Comparison of ENCODE assay signal across 29 cellular contexts in the genomic region with DNA sequence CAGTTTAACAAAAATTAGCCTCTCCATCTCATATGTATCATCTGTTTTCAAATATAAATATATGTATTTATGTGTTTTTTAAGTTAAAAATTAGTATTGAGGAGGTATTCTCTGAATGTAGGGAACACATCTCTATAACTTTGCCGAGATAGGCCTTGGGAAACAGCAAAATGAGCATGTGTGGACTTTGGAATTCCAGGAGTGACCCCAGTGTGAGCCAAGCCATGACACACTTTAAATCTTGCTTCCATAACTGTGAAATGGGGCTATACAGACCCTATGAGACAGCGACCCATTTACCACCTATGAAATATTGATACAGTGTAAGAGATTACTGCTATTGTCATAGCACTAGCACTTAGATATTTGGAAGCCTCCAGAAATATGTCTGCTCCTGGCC. TPM values are rescaled to one million over a fixed set of nuclear protein-coding genes. Genes with fewer than 3 reads are reported as not detected.
"Had no signal": no experiment of that assay in that cellular context is flagged by ENCODE, and none has a peak within 500 bp of the region (broad histone marks: within the 10 kb centered on the region; RNA-seq: fewer than 3 reads in every experiment).

No MANE protein-coding gene starts in this region.

- H3K4me3 ChIP-seq: SJCRH30 had no signal

- H3K27me3 Mint-ChIP-seq: activated CD4-positive, alpha-beta memory T cell treated with anti-CD3 and anti-CD28 coated beads, Interleukin-2, amount 10 ng/mL, durations not matched to agents 7 days and 5 days; activated CD4-positive, alpha-beta T cell treated with anti-CD3 and anti-CD28 coated beads for 36 hours; activated naive CD8-positive, alpha-beta T cell; activated T-helper 17 cell treated with anti-CD3 and anti-CD28 coated beads, Interleukin-2, amount 50 U/mL, for 72 hours had no signal

- H3K9me3 Mint-ChIP-seq: activated CD4-positive, alpha-beta memory T cell treated with anti-CD3 and anti-CD28 coated beads, Interleukin-2, amount 10 ng/mL, durations not matched to agents 7 days and 5 days; activated naive CD4-positive, alpha-beta T cell treated with anti-CD3 and anti-CD28 coated beads for 36 hours; activated T-helper 17 cell treated with anti-CD3 and anti-CD28 coated beads, Interleukin-2, amount 50 U/mL, for 72 hours had no signal

- H3K4me3 Mint-ChIP-seq: activated CD4-positive, alpha-beta memory T cell treated with anti-CD3 and anti-CD28 coated beads, Interleukin-2, amount 10 ng/mL, durations not matched to agents 7 days and 5 days; activated CD4-positive, alpha-beta T cell treated with anti-CD3 and anti-CD28 coated beads for 36 hours; activated naive CD4-positive, alpha-beta T cell treated with anti-CD3 and anti-CD28 coated beads for 36 hours; activated naive CD8-positive, alpha-beta T cell; activated T-helper 17 cell treated with anti-CD3 and anti-CD28 coated beads, Interleukin-2, amount 50 U/mL, for 72 hours had no signal

- H3K4me1 Mint-ChIP-seq: activated CD4-positive, alpha-beta memory T cell treated with anti-CD3 and anti-CD28 coated beads, Interleukin-2, amount 10 ng/mL, durations not matched to agents 7 days and 5 days; activated CD4-positive, alpha-beta T cell treated with anti-CD3 and anti-CD28 coated beads for 36 hours; activated T-helper 17 cell treated with anti-CD3 and anti-CD28 coated beads, Interleukin-2, amount 50 U/mL, for 72 hours had no signal

- H3K36me3 Mint-ChIP-seq: activated naive CD8-positive, alpha-beta T cell had no signal

- DNase-seq: activated CD4-positive, alpha-beta memory T cell treated with anti-CD3 and anti-CD28 coated beads, Interleukin-2, amount 10 ng/mL, durations not matched to agents 7 days and 5 days; activated CD4-positive, alpha-beta T cell treated with anti-CD3 and anti-CD28 coated beads for 36 hours; activated CD4-positive, alpha-beta T cell treated with anti-CD3 and anti-CD28 coated beads, Interleukin-2, amount 50 U/mL, for 1 hour; activated gamma-delta T cell; activated naive CD4-positive, alpha-beta T cell treated with anti-CD3 and anti-CD28 coated beads for 36 hours; activated T-cell treated with anti-CD3 and anti-CD28 coated beads for 4 hours; activated T-cell treated with anti-CD3 and anti-CD28 coated beads, Interleukin-2, amount 50 U/mL, for 48 hours; cerebellar nuclear complex; MM.1S; NCI-H1105; NCI-H1436; NCI-H1694 treated with DMSO at 0.1 percent for 48 hours; NCI-H2029 treated with DMSO at 0.1 percent for 48 hours; NCI-H345; NCI-H510A treated with DMSO at 0.1 percent for 48 hours; NCI-H69; NK-92 treated with Interleukin-12 subunit alpha and Interleukin-12 subunit beta, amount 100 ng/mL, for 24 hours; OCI-M1; RPMI8226; SJCRH30; SK-N-SH; T-helper 1 cell had no signal

- H3K27ac Mint-ChIP-seq: activated CD4-positive, alpha-beta memory T cell treated with anti-CD3 and anti-CD28 coated beads, Interleukin-2, amount 10 ng/mL, durations not matched to agents 7 days and 5 days; activated CD4-positive, alpha-beta T cell treated with anti-CD3 and anti-CD28 coated beads for 36 hours; activated naive CD4-positive, alpha-beta T cell treated with anti-CD3 and anti-CD28 coated beads for 36 hours; activated naive CD8-positive, alpha-beta T cell; activated T-helper 17 cell treated with anti-CD3 and anti-CD28 coated beads, Interleukin-2, amount 50 U/mL, for 72 hours had no signal

- H3K27ac ChIP-seq: SJCRH30, VCaP had no signal

- ATAC-seq: activated CD4-positive, alpha-beta T cell treated with anti-CD3 and anti-CD28 coated beads for 36 hours; activated T-helper 17 cell treated with anti-CD3 and anti-CD28 coated beads, Interleukin-2, amount 50 U/mL, for 72 hours; Panc1; Right ventricle myocardium inferior had no signal

RNA-seq across cellular contexts. Expression of a gene that starts 58.8 kb away (rescaled TPM):
- total RNA-seq: activated CD4-positive, alpha-beta memory T cell treated with anti-CD3 and anti-CD28 coated beads, Interleukin-2, amount 10 ng/mL, durations not matched to agents 7 days and 5 days; activated CD4-positive, alpha-beta T cell treated with anti-CD3 and anti-CD28 coated beads for 36 hours; activated CD8-positive, alpha-beta memory T cell treated with anti-CD3 and anti-CD28 coated beads for 36 hours; activated naive CD4-positive, alpha-beta T cell treated with anti-CD3 and anti-CD28 coated beads for 36 hours; activated T-helper 17 cell treated with anti-CD3 and anti-CD28 coated beads, Interleukin-2, amount 50 U/mL, for 72 hours; SJCRH30; T-helper 2 cell treated with Interferon-gamma antibody and Interleukin-4, amounts not matched to agents 100 ng/mL and 5 ng/mL, for 36 hours had no signal
